In genomic region chr6:47936820-47937219, GRCh38 we compare ENCODE assay signal across 23 cellular contexts.
DNase-seq lines count a peak whose midpoint lies in the region; ATAC-seq and TF ChIP-seq lines count a peak whose summit lies in the region.
"Had no signal": no experiment of that assay in that cellular context is flagged by ENCODE, and none has a peak within 500 bp of the region (broad histone marks: within the 10 kb centered on the region; RNA-seq: fewer than 3 reads in every experiment).

No MANE protein-coding gene starts in this region.

- TF ChIP-seq CTCF in heart left ventricle (IDR thresholded peaks at IDR 0.05) (no peak), glutamatergic neuron (IDR thresholded peaks at IDR 0.05; ENCODE audit: partially characterized antibody, unreplicated experiment) (no peak)

- H3K36me3 Mint-ChIP-seq in glutamatergic neuron (ENCODE audit: unreplicated experiment), result no peaks in the 10 kb centered on the region
- no peaks in the 10 kb centered on the region for H3K36me3 Mint-ChIP-seq in CD4-positive, alpha-beta memory T cell
- H3K36me3 Mint-ChIP-seq: CD8-positive, alpha-beta memory T cell had no signal

- DNase-seq in heart left ventricle (no peak), right cardiac atrium (no peak), LHCN-M2 (ENCODE audit: low read depth) (peak; percentile 2), glutamatergic neuron (no peak)
- DNase-seq in CD4-positive, alpha-beta memory T cell, result no peak
- no peak for DNase-seq in stimulated activated naive CD8-positive, alpha-beta T cell treated with anti-CD3 and anti-CD28 coated beads, Interleukin-15, amount 100 ng/mL, for 72 hours
- DNase-seq: AML-193; CD4-positive, alpha-beta T cell; CD8-positive, alpha-beta memory T cell; COR-L47; DMS 273 treated with DMSO at 0.1 percent for 48 hours; DMS153; DMS53; DMS79; DND-41; EL; GDM1 had no signal

- no peaks in the 10 kb centered on the region for H3K36me3 ChIP-seq in heart left ventricle
- H3K36me3 ChIP-seq in CD4-positive, alpha-beta memory T cell (ENCODE audit: insufficient read depth, low read length), result no peaks in the 10 kb centered on the region
- H3K36me3 ChIP-seq: BLaER1 treated with 17β-estradiol and CSF1 and Interleukin-3, amounts not matched to agents 10 nM and 100 nM had no signal

- intact Hi-C loops in heart left ventricle (cut with DNase I), result loop anchor here in 2 of 10 donors (10.0 kb wide), 2 partner anchors 132 to 142 kb away; no protein-coding TSS in a partner anchor
- intact Hi-C loops in right cardiac atrium (cut with DNase I), result no loop called here
- intact Hi-C loops in CD4-positive, alpha-beta memory T cell (cut with micrococcal nuclease), result no loop called here

- H3K4me1 ChIP-seq in heart left ventricle (peaks cover 0 to 26% (median 0%) of the 10 kb centered on the region in 12 donors), right cardiac atrium (ENCODE audit: control insufficient read depth, insufficient read depth, low read length) (peaks cover 5% of the 10 kb centered on the region)
- H3K4me1 ChIP-seq in CD4-positive, alpha-beta memory T cell (ENCODE audit: insufficient read depth, low read length), result no peaks in the 10 kb centered on the region
- H3K4me1 ChIP-seq: A549 had no signal

- H3K9me3 ChIP-seq in heart left ventricle, result no peaks in the 10 kb centered on the region
- no peaks in the 10 kb centered on the region for H3K9me3 ChIP-seq in right cardiac atrium (ENCODE audit: control insufficient read depth, low read length)
- no peaks in the 10 kb centered on the region for H3K9me3 ChIP-seq in CD4-positive, alpha-beta memory T cell (ENCODE audit: control insufficient read depth in 1 of 2, low read length in 2 of 2)
- H3K9me3 ChIP-seq: A549; BLaER1 treated with 17β-estradiol and CSF1 and Interleukin-3, amounts not matched to agents 10 nM and 100 nM had no signal

- H3K27ac ChIP-seq in heart left ventricle (no peak overlapping the region), right cardiac atrium (ENCODE audit: low read length) (no peak overlapping the region)
- no peak overlapping the region for H3K27ac ChIP-seq in CD4-positive, alpha-beta memory T cell (ENCODE audit: low read depth, low read length)
- H3K27ac ChIP-seq: 22Rv1; A549; BLaER1 treated with 17β-estradiol and CSF1 and Interleukin-3, amounts not matched to agents 10 nM and 100 nM; C4-2B had no signal

- WGBS in heart left ventricle, 4 donors, result 55 to 63% (median 56%) methylated on average over 2 of the region's 2 CpGs
- 52% methylated on average over 2 of the region's 2 CpGs for WGBS in right cardiac atrium

- peaks cover 13% of the 10 kb centered on the region for H3K4me1 Mint-ChIP-seq in glutamatergic neuron (ENCODE audit: low read depth, unreplicated experiment)
- H3K4me1 Mint-ChIP-seq in CD4-positive, alpha-beta memory T cell, result no peaks in the 10 kb centered on the region
- H3K4me1 Mint-ChIP-seq in stimulated activated naive CD8-positive, alpha-beta T cell treated with anti-CD3 and anti-CD28 coated beads, Interleukin-15, amount 100 ng/mL, for 72 hours, result no peaks in the 10 kb centered on the region
- H3K4me1 Mint-ChIP-seq: B cell; CD8-positive, alpha-beta memory T cell had no signal

- H3K27ac Mint-ChIP-seq in glutamatergic neuron (ENCODE audit: unreplicated experiment), result peak overlapping the region; percentile 29
- no peak overlapping the region for H3K27ac Mint-ChIP-seq in CD4-positive, alpha-beta memory T cell
- no peak overlapping the region for H3K27ac Mint-ChIP-seq in stimulated activated naive CD8-positive, alpha-beta T cell treated with anti-CD3 and anti-CD28 coated beads, Interleukin-15, amount 100 ng/mL, for 72 hours
- H3K27ac Mint-ChIP-seq: B cell; CD4-positive, alpha-beta T cell; CD8-positive, alpha-beta memory T cell had no signal

- CTCF ChIA-PET in CD4-positive, alpha-beta memory T cell (lab: Charles Lee; ENCODE audit: partially characterized antibody), result no interaction called here

- H3K9me3 Mint-ChIP-seq in glutamatergic neuron (ENCODE audit: unreplicated experiment), result no peaks in the 10 kb centered on the region
- peaks cover 0 to 11% (median under 1%) of the 10 kb centered on the region in 8 donors for H3K9me3 Mint-ChIP-seq in CD4-positive, alpha-beta memory T cell
- peaks cover 0 to 12% of the 10 kb centered on the region in 2 donors for H3K9me3 Mint-ChIP-seq in stimulated activated naive CD8-positive, alpha-beta T cell treated with anti-CD3 and anti-CD28 coated beads, Interleukin-15, amount 100 ng/mL, for 72 hours
- H3K9me3 Mint-ChIP-seq: CD4-positive, alpha-beta T cell had no signal

- peak overlapping the region; percentile 25 for H3K4me3 Mint-ChIP-seq in glutamatergic neuron (ENCODE audit: unreplicated experiment)
- H3K4me3 Mint-ChIP-seq in CD4-positive, alpha-beta memory T cell, result no peak overlapping the region
- no peak overlapping the region for H3K4me3 Mint-ChIP-seq in stimulated activated naive CD8-positive, alpha-beta T cell treated with anti-CD3 and anti-CD28 coated beads, Interleukin-15, amount 100 ng/mL, for 72 hours
- H3K4me3 Mint-ChIP-seq: B cell; CD4-positive, alpha-beta T cell; CD8-positive, alpha-beta memory T cell had no signal

- TF ChIP-seq POLR2A in heart left ventricle (IDR thresholded peaks at IDR 0.05), result no peak

- H3K4me3 ChIP-seq in heart left ventricle (no peak overlapping the region), right cardiac atrium (ENCODE audit: low read length) (no peak overlapping the region)
- H3K4me3 ChIP-seq in CD4-positive, alpha-beta memory T cell (ENCODE audit: low read length in 2 of 2), result no peak overlapping the region
- H3K4me3 ChIP-seq: A549; BLaER1 treated with 17β-estradiol and CSF1 and Interleukin-3, amounts not matched to agents 10 nM and 100 nM; GM12878 had no signal

- ATAC-seq in heart left ventricle (peak in 3 of 4 donors; percentile 41 to 70 (median 58)), right cardiac atrium (no peak)
- no peak for ATAC-seq in stimulated activated naive CD8-positive, alpha-beta T cell treated with anti-CD3 and anti-CD28 coated beads, Interleukin-15, amount 100 ng/mL, for 72 hours
- ATAC-seq: A549, GM12878 had no signal

- POLR2A ChIA-PET in CD4-positive, alpha-beta memory T cell (lab: Charles Lee; ENCODE audit: partially characterized antibody), result no interaction called here

- H3K27me3 Mint-ChIP-seq in glutamatergic neuron (ENCODE audit: unreplicated experiment), result peaks cover 4% of the 10 kb centered on the region
- no peaks in the 10 kb centered on the region for H3K27me3 Mint-ChIP-seq in CD4-positive, alpha-beta memory T cell
- H3K27me3 Mint-ChIP-seq in stimulated activated naive CD8-positive, alpha-beta T cell treated with anti-CD3 and anti-CD28 coated beads, Interleukin-15, amount 100 ng/mL, for 72 hours, result no peaks in the 10 kb centered on the region
- H3K27me3 Mint-ChIP-seq: B cell had no signal

- no peaks in the 10 kb centered on the region for H3K27me3 ChIP-seq in heart left ventricle
- H3K27me3 ChIP-seq in right cardiac atrium (ENCODE audit: control insufficient read depth, insufficient read depth), result no peaks in the 10 kb centered on the region
- H3K27me3 ChIP-seq in CD4-positive, alpha-beta memory T cell (ENCODE audit: insufficient read depth, low read length), result no peaks in the 10 kb centered on the region
- H3K27me3 ChIP-seq: BLaER1 treated with 17β-estradiol and CSF1 and Interleukin-3, amounts not matched to agents 10 nM and 100 nM had no signal

Comparison
In these comparisons a context has a peak if more than half of its experiments do, and no peak if none do; other contexts are left out.
1. ATAC-seq: peak in heart left ventricle (3 of 4); none in right cardiac atrium (0 of 2) and stimulated activated naive CD8-positive, alpha-beta T cell treated with anti-CD3 and anti-CD28 coated beads, Interleukin-15, amount 100 ng/mL, for 72 hours (single experiment).